Comparison of ENCODE assay signal across 20 cellular contexts in the genomic region with DNA sequence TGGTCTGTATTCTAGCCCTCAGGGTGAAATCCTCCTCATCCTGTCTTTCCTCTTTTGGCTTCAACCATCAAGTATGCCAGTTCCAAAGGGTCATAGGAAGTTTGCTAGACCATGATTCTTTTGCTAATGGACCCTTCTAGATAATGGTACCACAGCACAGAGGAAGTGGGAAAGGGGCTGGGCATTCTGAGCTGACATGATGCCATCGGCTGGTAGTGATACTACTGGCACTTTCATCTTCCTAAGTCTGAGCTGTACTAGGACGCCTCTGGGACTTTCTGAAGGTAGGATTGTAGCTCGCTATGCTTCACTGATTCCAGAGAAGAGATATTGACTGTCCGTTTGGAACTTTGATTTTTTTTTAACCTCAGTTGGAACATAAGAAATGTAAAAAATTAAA. TPM values are rescaled to one million over a fixed set of nuclear protein-coding genes. Genes with fewer than 3 reads are reported as not detected.
A peak's percentile ranks its signal among the peaks of the same experiment; 100 is the strongest.
DNase-seq lines count a peak whose midpoint lies in the region; ATAC-seq, FAIRE-seq and TF ChIP-seq lines count a peak whose summit lies in the region.
"Had no signal": no experiment of that assay in that cellular context is flagged by ENCODE, and none has a peak within 500 bp of the region (broad histone marks: within the 10 kb centered on the region; RNA-seq: fewer than 3 reads in every experiment).

No MANE protein-coding gene starts in this region.

- peak; percentile 53 for ATAC-seq in activated CD8-positive, alpha-beta memory T cell treated with anti-CD3 and anti-CD28 coated beads, Interleukin-2, amount 10 ng/mL, durations not matched to agents 7 days and 5 days
- ATAC-seq in HG03354 (IDR thresholded peaks at IDR 0.05; ENCODE audit: poor library complexity, severe bottlenecking, unreplicated experiment) (peak; percentile 55), pancreas (no peak)
- ATAC-seq in stimulated activated memory B cell treated with anti-CD40 and anti-IgM and Interleukin-4, amounts not matched to agents 10 μg/mL and 1 μg/mL and 100 μg/mL, for 72 hours, result peak; percentile 76

- peaks cover 5% of the 10 kb centered on the region for H3K9me3 Mint-ChIP-seq in activated CD8-positive, alpha-beta memory T cell treated with anti-CD3 and anti-CD28 coated beads, Interleukin-2, amount 10 ng/mL, durations not matched to agents 7 days and 5 days (ENCODE audit: low read depth)
- H3K9me3 Mint-ChIP-seq in activated naive CD4-positive, alpha-beta T cell treated with anti-CD3 and anti-CD28 coated beads, Interleukin-2, amount 50 U/mL, for 24 hours, result no peaks in the 10 kb centered on the region
- no peaks in the 10 kb centered on the region for H3K9me3 Mint-ChIP-seq in stimulated activated memory B cell treated with anti-CD40 and anti-IgM and Interleukin-4, amounts not matched to agents 10 μg/mL and 1 μg/mL and 100 μg/mL, for 72 hours

- intact Hi-C loops in pancreas (cut with DNase I), result no loop called here

- no peak for TF ChIP-seq CTCF in pancreas (IDR thresholded peaks at IDR 0.05)

- H3K9me3 ChIP-seq in pancreas, result no peaks in the 10 kb centered on the region
- H3K9me3 ChIP-seq: HAP-1, uterus had no signal

- H3K27ac Mint-ChIP-seq in activated CD8-positive, alpha-beta memory T cell treated with anti-CD3 and anti-CD28 coated beads, Interleukin-2, amount 10 ng/mL, durations not matched to agents 7 days and 5 days, result peak overlapping the region; percentile 89
- H3K27ac Mint-ChIP-seq in activated naive CD4-positive, alpha-beta T cell treated with anti-CD3 and anti-CD28 coated beads, Interleukin-2, amount 50 U/mL, for 24 hours, result peak overlapping the region; percentile 74
- H3K27ac Mint-ChIP-seq in stimulated activated memory B cell treated with anti-CD40 and anti-IgM and Interleukin-4, amounts not matched to agents 10 μg/mL and 1 μg/mL and 100 μg/mL, for 72 hours, result no peak overlapping the region

- peaks cover 83% of the 10 kb centered on the region for H3K4me1 Mint-ChIP-seq in activated CD8-positive, alpha-beta memory T cell treated with anti-CD3 and anti-CD28 coated beads, Interleukin-2, amount 10 ng/mL, durations not matched to agents 7 days and 5 days
- peaks cover 91% of the 10 kb centered on the region for H3K4me1 Mint-ChIP-seq in activated naive CD4-positive, alpha-beta T cell treated with anti-CD3 and anti-CD28 coated beads, Interleukin-2, amount 50 U/mL, for 24 hours
- no peaks in the 10 kb centered on the region for H3K4me1 Mint-ChIP-seq in stimulated activated memory B cell treated with anti-CD40 and anti-IgM and Interleukin-4, amounts not matched to agents 10 μg/mL and 1 μg/mL and 100 μg/mL, for 72 hours
- H3K4me1 Mint-ChIP-seq: naive B cell had no signal

- DNase-seq in activated CD8-positive, alpha-beta memory T cell treated with anti-CD3 and anti-CD28 coated beads, Interleukin-2, amount 10 ng/mL, durations not matched to agents 7 days and 5 days, result peak; percentile 61
- no peak for DNase-seq in activated CD8-positive, alpha-beta memory T cell treated with anti-CD3 and anti-CD28 coated beads for 24 hours
- DNase-seq in ecto neural progenitor cell (ENCODE audit: low spot score) (no peak), pancreas (no peak), kidney tubule cell (ENCODE audit: low spot score) (no peak)
- DNase-seq: activated gamma-delta T cell; Calu3; effector memory CD4-positive, alpha-beta T cell; KG1; naive B cell; NCI-H1436 treated with DMSO at 0.1 percent for 48 hours; NCI-H510A; uterus; WERI-Rb-1 had no signal

- CTCF ChIA-PET in activated CD8-positive, alpha-beta memory T cell treated with anti-CD3 and anti-CD28 coated beads, Interleukin-2, amount 10 ng/mL, durations not matched to agents 7 days and 5 days (lab: Charles Lee), result interaction anchor here (1.0 to 2.0 kb wide), 8 partner anchors 10 to 57 kb away, joined by 3 to 19 read pairs (median 4); partner anchors contain the start of gene FASLG

- H3K4me3 Mint-ChIP-seq in activated CD8-positive, alpha-beta memory T cell treated with anti-CD3 and anti-CD28 coated beads, Interleukin-2, amount 10 ng/mL, durations not matched to agents 7 days and 5 days, result peak overlapping the region; percentile 60
- peak overlapping the region; percentile 77 for H3K4me3 Mint-ChIP-seq in activated naive CD4-positive, alpha-beta T cell treated with anti-CD3 and anti-CD28 coated beads, Interleukin-2, amount 50 U/mL, for 24 hours
- no peak overlapping the region for H3K4me3 Mint-ChIP-seq in stimulated activated memory B cell treated with anti-CD40 and anti-IgM and Interleukin-4, amounts not matched to agents 10 μg/mL and 1 μg/mL and 100 μg/mL, for 72 hours
- H3K4me3 Mint-ChIP-seq: naive B cell had no signal

- FAIRE-seq in pancreas (lab: Jason Lieb, UNC), result no peak

- no peaks in the 10 kb centered on the region for H3K4me1 ChIP-seq in pancreas
- H3K4me1 ChIP-seq: HAP-1, uterus had no signal

- no peaks in the 10 kb centered on the region for H3K36me3 ChIP-seq in pancreas
- H3K36me3 ChIP-seq: HAP-1, uterus, WERI-Rb-1 had no signal

- no peaks in the 10 kb centered on the region for H3K27me3 ChIP-seq in pancreas
- H3K27me3 ChIP-seq: uterus had no signal

- 63 to 74% methylated on average over 4 of the region's 4 CpGs for WGBS in pancreas, 2 donors

- no peaks in the 10 kb centered on the region for H3K27me3 Mint-ChIP-seq in activated CD8-positive, alpha-beta memory T cell treated with anti-CD3 and anti-CD28 coated beads, Interleukin-2, amount 10 ng/mL, durations not matched to agents 7 days and 5 days
- H3K27me3 Mint-ChIP-seq in activated naive CD4-positive, alpha-beta T cell treated with anti-CD3 and anti-CD28 coated beads, Interleukin-2, amount 50 U/mL, for 24 hours, result no peaks in the 10 kb centered on the region
- H3K27me3 Mint-ChIP-seq in stimulated activated memory B cell treated with anti-CD40 and anti-IgM and Interleukin-4, amounts not matched to agents 10 μg/mL and 1 μg/mL and 100 μg/mL, for 72 hours, result peaks cover 14% of the 10 kb centered on the region
- H3K27me3 Mint-ChIP-seq: naive B cell had no signal

- peaks cover 54% of the 10 kb centered on the region for H3K36me3 Mint-ChIP-seq in activated CD8-positive, alpha-beta memory T cell treated with anti-CD3 and anti-CD28 coated beads, Interleukin-2, amount 10 ng/mL, durations not matched to agents 7 days and 5 days
- H3K36me3 Mint-ChIP-seq in activated naive CD4-positive, alpha-beta T cell treated with anti-CD3 and anti-CD28 coated beads, Interleukin-2, amount 50 U/mL, for 24 hours, result peaks cover 36% of the 10 kb centered on the region
- H3K36me3 Mint-ChIP-seq in stimulated activated memory B cell treated with anti-CD40 and anti-IgM and Interleukin-4, amounts not matched to agents 10 μg/mL and 1 μg/mL and 100 μg/mL, for 72 hours, result no peaks in the 10 kb centered on the region
- H3K36me3 Mint-ChIP-seq: naive B cell had no signal

- H3K4me3 ChIP-seq in pancreas, result no peak overlapping the region
- H3K4me3 ChIP-seq: HAP-1, uterus had no signal

- H3K27ac ChIP-seq in pancreas, result no peak overlapping the region
- H3K27ac ChIP-seq: uterus, WERI-Rb-1 had no signal

RNA-seq across cellular contexts. Expression of gene FASLG, which starts 11.4 kb away (rescaled TPM):
- total RNA-seq in activated CD8-positive, alpha-beta memory T cell treated with anti-CD3 and anti-CD28 coated beads, Interleukin-2, amount 10 ng/mL, durations not matched to agents 7 days and 5 days, result 10 to 100 TPM; 21.0 to 36.1 TPM
- total RNA-seq in pancreas, result under 1 TPM in 4 of 6 donors, not detected in 2; 0.06 to 0.37 (median 0.16) TPM
- under 1 TPM in 1 of 2 donors, not detected in 1; 0.16 TPM for polyA plus RNA-seq in pancreas
- total RNA-seq: A673, Calu3, lower leg skin had no signal

Comparison
In these comparisons a context has a peak if more than half of its experiments do, and no peak if none do; other contexts are left out.
1. ATAC-seq: peak in activated CD8-positive, alpha-beta memory T cell treated with anti-CD3 and anti-CD28 coated beads, Interleukin-2, amount 10 ng/mL, durations not matched to agents 7 days and 5 days (single experiment), HG03354 (single experiment) and stimulated activated memory B cell treated with anti-CD40 and anti-IgM and Interleukin-4, amounts not matched to agents 10 μg/mL and 1 μg/mL and 100 μg/mL, for 72 hours (single experiment); none in pancreas (0 of 4).
2. RNA of gene FASLG, which starts 11.4 kb away (total RNA-seq): 21.0 to 36.1 TPM in activated CD8-positive, alpha-beta memory T cell treated with anti-CD3 and anti-CD28 coated beads, Interleukin-2, amount 10 ng/mL, durations not matched to agents 7 days and 5 days; 0.06 to 0.37 TPM in pancreas; every median in the first group is over 10 times any median in the second.